ENCODE assay signal across 9 cellular contexts in genomic region chr4:1869530-1870327, GRCh38. TPM values are rescaled to one million over a fixed set of nuclear protein-coding genes. Genes with fewer than 3 reads are reported as not detected.
DNase-seq lines count a peak whose midpoint lies in the region; ATAC-seq, FAIRE-seq and TF ChIP-seq lines count a peak whose summit lies in the region.
"Had no signal": no experiment of that assay in that cellular context is flagged by ENCODE, and none has a peak within 500 bp of the region (broad histone marks: within the 10 kb centered on the region; RNA-seq: fewer than 3 reads in every experiment).

No MANE protein-coding gene starts in this region.

- peak overlapping the region; percentile 53 for H3K9ac ChIP-seq in muscle layer of colon (ENCODE audit: low read length)

- H3K36me3 Mint-ChIP-seq in activated naive CD4-positive, alpha-beta T cell treated with anti-CD3 and anti-CD28 coated beads, Interleukin-2, amount 50 U/mL, for 24 hours: no peaks in the 10 kb centered on the region

- TF ChIP-seq CTCF in bronchial epithelial cell (IDR thresholded peaks at IDR 0.05; ENCODE audit: insufficient read depth, low read length, severe bottlenecking): no peak

- H3K27ac Mint-ChIP-seq in activated naive CD4-positive, alpha-beta T cell treated with anti-CD3 and anti-CD28 coated beads, Interleukin-2, amount 50 U/mL, for 24 hours: peak overlapping the region; percentile 90

- H3K4me3 ChIP-seq in bronchial epithelial cell (ENCODE audit: low read depth, low read length): peak overlapping the region; percentile 75
- H3K4me3 ChIP-seq in muscle layer of colon (ENCODE audit: low read depth in 1 of 2, low read length in 2 of 2): peak overlapping the region; percentile 55 to 71

- peak; percentile 16 for ATAC-seq in HG03571 (IDR thresholded peaks at IDR 0.05; ENCODE audit: unreplicated experiment)

- H3K27me3 ChIP-seq in bronchial epithelial cell (ENCODE audit: control insufficient read depth, insufficient read depth, low read length) (no peaks in the 10 kb centered on the region), muscle layer of colon (ENCODE audit: control insufficient read depth in 1 of 2, insufficient read depth in 2 of 2, low read length in 2 of 2) (peaks cover 6 to 16% of the 10 kb centered on the region in 2 donors)

- H3K9me3 Mint-ChIP-seq in activated naive CD4-positive, alpha-beta T cell treated with anti-CD3 and anti-CD28 coated beads, Interleukin-2, amount 50 U/mL, for 24 hours: no peaks in the 10 kb centered on the region

- no peaks in the 10 kb centered on the region for H3K36me3 ChIP-seq in bronchial epithelial cell (ENCODE audit: control insufficient read depth, insufficient read depth, low read length)
- H3K36me3 ChIP-seq in muscle layer of colon (ENCODE audit: insufficient read depth, low read length): no peaks in the 10 kb centered on the region

- H3K4me1 Mint-ChIP-seq in activated naive CD4-positive, alpha-beta T cell treated with anti-CD3 and anti-CD28 coated beads, Interleukin-2, amount 50 U/mL, for 24 hours: peaks cover 33% of the 10 kb centered on the region

- DNase-seq in activated naive CD4-positive, alpha-beta T cell (lab: John Stamatoyannopoulos, UW): no peak
- no peak for DNase-seq in bronchial epithelial cell (ENCODE audit: low read depth)
- no peak for DNase-seq in glomerular visceral epithelial cell (ENCODE audit: extremely low spot score)
- no peak for DNase-seq in NCI-H69 (lab: John Stamatoyannopoulos, UW)
- no peak for DNase-seq in NCI-H187 treated with DMSO at 0.1 percent for 48 hours (lab: John Stamatoyannopoulos, UW)

- no peak for FAIRE-seq in bronchial epithelial cell (lab: Jason Lieb, UNC)
- FAIRE-seq: islet of Langerhans had no signal

- peak overlapping the region; percentile 86 for H3K27ac ChIP-seq in muscle layer of colon (ENCODE audit: low read depth, low read length)

- H3K9me3 ChIP-seq in muscle layer of colon (ENCODE audit: low read length): no peaks in the 10 kb centered on the region

- H3K4me3 Mint-ChIP-seq in activated naive CD4-positive, alpha-beta T cell treated with anti-CD3 and anti-CD28 coated beads, Interleukin-2, amount 50 U/mL, for 24 hours: peak overlapping the region; percentile 89

- H3K4me1 ChIP-seq in muscle layer of colon (ENCODE audit: insufficient read depth, low read length): peaks cover 16% of the 10 kb centered on the region

- H3K27me3 Mint-ChIP-seq in activated naive CD4-positive, alpha-beta T cell treated with anti-CD3 and anti-CD28 coated beads, Interleukin-2, amount 50 U/mL, for 24 hours: no peaks in the 10 kb centered on the region

RNA-seq across cellular contexts. Expression of gene NSD2, which starts 1.5 kb away (rescaled TPM):
- total RNA-seq in bronchial epithelial cell: 43.4 and 48.1 TPM in 2 replicates

RNA-seq across cellular contexts. Expression of gene LETM1, which starts 13.8 kb away (rescaled TPM):
- 109 and 176 TPM in 2 replicates for total RNA-seq in bronchial epithelial cell
